9 cellular contexts compared by ENCODE assay signal in the genomic region with DNA sequence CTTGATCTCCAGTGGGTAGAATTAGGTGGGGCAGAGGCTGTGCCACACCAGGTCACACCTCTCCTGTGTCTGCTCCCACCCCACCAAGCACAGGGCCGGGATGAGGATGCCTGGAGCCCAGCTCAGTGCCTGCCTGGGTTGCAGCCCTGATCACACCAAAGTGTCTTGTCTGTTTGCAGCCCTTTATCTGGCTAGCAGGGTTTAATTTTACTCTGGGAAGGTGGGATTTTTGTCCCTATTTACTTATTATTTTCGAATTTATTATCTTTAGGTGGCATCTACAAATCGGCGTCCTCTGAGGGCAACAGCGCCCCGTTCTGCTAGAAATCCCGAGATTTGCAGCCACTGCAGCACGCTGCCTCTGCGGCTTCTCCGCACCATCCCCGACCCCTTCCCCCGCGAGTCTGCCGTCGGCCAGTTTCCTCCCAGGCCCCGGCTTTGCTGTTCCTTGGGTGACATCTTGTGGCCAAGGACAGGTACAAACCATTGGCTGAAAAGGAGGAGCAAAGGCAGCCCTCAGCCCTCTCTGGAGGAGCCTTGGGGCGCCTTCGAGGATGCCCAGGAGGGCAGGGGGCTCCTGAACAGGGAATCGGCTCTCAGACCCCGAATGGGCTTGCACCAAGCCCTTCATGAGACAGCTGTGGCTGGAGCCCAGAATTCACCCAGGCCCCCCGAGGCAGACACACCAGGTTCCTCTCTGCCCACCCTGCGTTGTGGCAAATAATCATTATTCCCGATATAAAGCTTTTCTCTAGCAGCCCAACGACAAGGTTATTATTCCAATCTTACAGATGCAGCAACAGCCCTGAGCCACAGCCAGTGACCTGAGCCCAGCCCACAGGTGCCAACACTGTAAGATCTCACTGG.
DNase-seq lines count a peak whose midpoint lies in the region; ATAC-seq and TF ChIP-seq lines count a peak whose summit lies in the region.
"Had no signal": no experiment of that assay in that cellular context is flagged by ENCODE, and none has a peak within 500 bp of the region (broad histone marks: within the 10 kb centered on the region; RNA-seq: fewer than 3 reads in every experiment).

No MANE protein-coding gene starts in this region.

- H3K27ac ChIP-seq in dorsolateral prefrontal cortex, result peak overlapping the region in 3 of 59 donors; percentile 22 to 44 (median 39)
- H3K27ac ChIP-seq in lung (ENCODE audit: low read depth in 1 of 2, low read length in 1 of 2), result no peak overlapping the region
- H3K27ac ChIP-seq: epithelial cell of prostate had no signal

- DNase-seq in D341Med (ENCODE audit: low spot score), result peak; percentile 90
- peak; percentile 81 for DNase-seq in NCI-H510A treated with DMSO at 0.1 percent for 48 hours (lab: John Stamatoyannopoulos, UW)
- peak; percentile 54 for DNase-seq in activated CD4-positive, alpha-beta T cell treated with anti-CD3 and anti-CD28 coated beads, Interleukin-2, amount 50 U/mL, for 1 hour
- DNase-seq in dorsolateral prefrontal cortex, result peak; percentile 42 to 81 (median 70)
- peak; percentile 73 for DNase-seq in lung (ENCODE audit: low spot score)
- peak; percentile 18 to 29 (median 26) for DNase-seq in stimulated activated CD4-positive, alpha-beta T cell treated with anti-CD3 and anti-CD28 coated beads, TNF-alpha, amount 100 ng/mL, for 1 hour (ENCODE audit: low read depth in 3 of 3, low spot score in 1 of 3)

- H3K4me1 ChIP-seq in lung (ENCODE audit: control insufficient read depth in 2 of 2, insufficient read depth in 2 of 2, low read length in 2 of 2), result no peaks in the 10 kb centered on the region

- intact Hi-C loops in dorsolateral prefrontal cortex (cut with DNase I), result loop anchor here (2.0 to 10.0 kb wide), 4 partner anchors 120 to 602 kb away; a partner anchor contains a TSS

- H3K27me3 ChIP-seq in dorsolateral prefrontal cortex (no peaks in the 10 kb centered on the region), lung (ENCODE audit: control insufficient read depth, insufficient read depth) (no peaks in the 10 kb centered on the region)

- peak; percentile 31 to 86 (median 74) for TF ChIP-seq CTCF in dorsolateral prefrontal cortex (IDR thresholded peaks at IDR 0.05 in 54 of 56, conservative IDR thresholded peaks at IDR 0.05 in 2 of 56; ENCODE audit: low read depth in 1 of 56, partially characterized antibody in 56 of 56)
- peak; percentile 76 for TF ChIP-seq CTCF in lung (IDR thresholded peaks at IDR 0.05; ENCODE audit: control extremely low read depth, extremely low read depth)

- H3K9me3 ChIP-seq in lung (ENCODE audit: control insufficient read depth in 2 of 2, insufficient read depth in 1 of 2, low read length in 1 of 2), result no peaks in the 10 kb centered on the region

- no peaks in the 10 kb centered on the region for H3K36me3 ChIP-seq in lung (ENCODE audit: control insufficient read depth in 2 of 2, insufficient read depth in 2 of 2, low read length in 2 of 2)

- peak; percentile 63 for ATAC-seq in HG02642 (IDR thresholded peaks at IDR 0.05; ENCODE audit: poor library complexity, unreplicated experiment)
- peak; percentile 79 for ATAC-seq in lung (ENCODE audit: insufficient read depth, low FRiP score)
- ATAC-seq in HG03520 (IDR thresholded peaks at IDR 0.05; ENCODE audit: unreplicated experiment), result no peak

- H3K4me3 ChIP-seq in dorsolateral prefrontal cortex, result peak overlapping the region in 57 of 59 donors; percentile 15 to 68 (median 48)
- no peak overlapping the region for H3K4me3 ChIP-seq in lung

- whole genome bisulfite sequencing in lung, 2 donors, result 14 to 16% methylated on average over 24 of the region's 24 CpGs

Comparison
In these comparisons a context has a peak if more than half of its experiments do, and no peak if none do; other contexts are left out.
1. DNase-seq: peak in every context shown above with its lines; median percentile 90 in D341Med; 81 in NCI-H510A treated with DMSO at 0.1 percent for 48 hours; 73 in lung; 70 in dorsolateral prefrontal cortex; 54 in activated CD4-positive, alpha-beta T cell treated with anti-CD3 and anti-CD28 coated beads, Interleukin-2, amount 50 U/mL, for 1 hour; 26 in stimulated activated CD4-positive, alpha-beta T cell treated with anti-CD3 and anti-CD28 coated beads, TNF-alpha, amount 100 ng/mL, for 1 hour.